In genomic region chrX:46755656-46756055, GRCh38 we compare ENCODE assay signal across 2 cellular contexts.
TF ChIP-seq lines count a peak whose summit lies in the region.

No MANE protein-coding gene starts in this region.

TF ChIP-seq in GM12878, 131 proteins besides CTCF, POLR2A, EP300 and RAD21:
- TF ChIP-seq ZBTB11 (CRISPR knock-in tag; IDR thresholded peaks at IDR 0.05) (no peak), NR2F1 (conservative IDR thresholded peaks at IDR 0.05) (0 out of 2 replicates have a peak, but pooled peaks have one; percentile 25), ZNF207 (IDR thresholded peaks at IDR 0.05; ENCODE audit: borderline replicate concordance) (no peak), EGR1 (IDR thresholded peaks at IDR 0.05; ENCODE audit: borderline replicate concordance in 1 of 2, low read depth in 2 of 2, low read length in 2 of 2) (no peak), ZNF622 (IDR thresholded peaks at IDR 0.05) (no peak), HDAC6 (IDR thresholded peaks at IDR 0.05; ENCODE audit: unreplicated experiment) (no peak), CBFB (IDR thresholded peaks at IDR 0.05; ENCODE audit: low read depth) (no peak), YBX1 (IDR thresholded peaks at IDR 0.05) (no peak), SP1 (IDR thresholded peaks at IDR 0.05; ENCODE audit: low read depth, low read length) (no peak), ZNF592 (IDR thresholded peaks at IDR 0.05) (no peak), IRF5 (IDR thresholded peaks at IDR 0.05; ENCODE audit: borderline replicate concordance) (no peak), ZNF274 (IDR thresholded peaks at IDR 0.05; ENCODE audit: insufficient read depth, insufficient read length) (no peak), MXI1 (IDR thresholded peaks at IDR 0.05; ENCODE audit: low read depth, low read length) (no peak), RFX5 (IDR thresholded peaks at IDR 0.05; ENCODE audit: low read depth, low read length) (no peak), KAT2A (conservative IDR thresholded peaks at IDR 0.05; ENCODE audit: control insufficient read depth, low read depth, low read length) (no peak), MLLT1 (IDR thresholded peaks at IDR 0.05) (peak; percentile 38; the same call in 1 of the 2 replicates), GABPA (IDR thresholded peaks at IDR 0.05; ENCODE audit: low read depth) (no peak), TCF3 (IDR thresholded peaks at IDR 0.05; ENCODE audit: borderline replicate concordance, insufficient read depth, low read depth, low read length) (no peak), ZNF217 (IDR thresholded peaks at IDR 0.05) (no peak), ESRRA (IDR thresholded peaks at IDR 0.05; ENCODE audit: low read length) (no peak), ZNF384 (IDR thresholded peaks at IDR 0.05; ENCODE audit: borderline replicate concordance, low read depth, low read length) (peak; percentile 62; the same call in 1 of the 2 replicates), RBBP5 (conservative IDR thresholded peaks at IDR 0.05) (no peak)

TF ChIP-seq in WTC11, 78 proteins besides CTCF, POLR2A, EP300 and RAD21 (continued from another document):
- TF ChIP-seq ARID4B (CRISPR knock-in tag; IDR thresholded peaks at IDR 0.05; ENCODE audit: borderline replicate concordance) (no peak), SOX15 (CRISPR knock-in tag; IDR thresholded peaks at IDR 0.05) (no peak), RORB (CRISPR knock-in tag; IDR thresholded peaks at IDR 0.05) (no peak), ELF4 (CRISPR knock-in tag; IDR thresholded peaks at IDR 0.05; ENCODE audit: low read depth) (no peak)
